ENCODE assay signal across 10 cellular contexts in genomic region chr17:27577884-27578717, GRCh38. TPM values are rescaled to one million over a fixed set of nuclear protein-coding genes. Genes with fewer than 3 reads are reported as not detected.
DNase-seq lines count a peak whose midpoint lies in the region; ATAC-seq, FAIRE-seq and TF ChIP-seq lines count a peak whose summit lies in the region.
"Had no signal": no experiment of that assay in that cellular context is flagged by ENCODE, and none has a peak within 500 bp of the region (broad histone marks: within the 10 kb centered on the region; RNA-seq: fewer than 3 reads in every experiment).

No MANE protein-coding gene starts in this region.

- H3K9ac ChIP-seq in K562 (ENCODE audit: insufficient read depth in 1 of 2, low read depth in 2 of 2, low read length in 2 of 2) = peak overlapping the region; percentile 80 to 89

- H3K9me3 Mint-ChIP-seq in activated naive CD4-positive, alpha-beta T cell treated with anti-CD3 and anti-CD28 coated beads, Interleukin-2, amount 10 ng/mL, durations not matched to agents 7 days and 5 days = no peaks in the 10 kb centered on the region
- H3K9me3 Mint-ChIP-seq in mesothelial cell of epicardium = no peaks in the 10 kb centered on the region

- H3K27me3 ChIP-seq in K562 (ENCODE audit: control insufficient read depth in 2 of 2, insufficient read depth in 2 of 2, low read length in 2 of 2) (no peaks in the 10 kb centered on the region), aorta (ENCODE audit: control insufficient read depth in 1 of 2, insufficient read depth in 2 of 2, low read length in 1 of 2) (no peaks in the 10 kb centered on the region)
- H3K27me3 ChIP-seq: breast epithelium had no signal

- TF ChIP-seq POLR2A in K562 (conservative IDR thresholded peaks at IDR 0.05) = no peak

- no peaks in the 10 kb centered on the region for H3K27me3 Mint-ChIP-seq in activated naive CD4-positive, alpha-beta T cell treated with anti-CD3 and anti-CD28 coated beads, Interleukin-2, amount 10 ng/mL, durations not matched to agents 7 days and 5 days
- H3K27me3 Mint-ChIP-seq in mesothelial cell of epicardium (ENCODE audit: low read depth) = no peaks in the 10 kb centered on the region

- intact Hi-C loops in K562 (cut with micrococcal nuclease) (loop anchor here (10.0 kb wide), 3 partner anchors 83 to 493 kb away; no protein-coding TSS in a partner anchor), aorta (cut with DNase I) (no loop called here)

- CTCF ChIA-PET in activated naive CD4-positive, alpha-beta T cell treated with anti-CD3 and anti-CD28 coated beads, Interleukin-2, amount 10 ng/mL, durations not matched to agents 7 days and 5 days (lab: Charles Lee) = interaction anchor here (1.1 to 4.6 kb wide), 6 partner anchors 9 to 113 kb away, joined by 3 to 33 read pairs (median 6); no protein-coding TSS in a partner anchor
- CTCF ChIA-PET in K562 (lab: Yijun Ruan, JAX; ENCODE audit: low intra/inter-chr PET ratio) = no interaction called here

- H3K79me2 ChIP-seq in K562 (ENCODE audit: control insufficient read depth, insufficient read depth, low read length) = peaks cover 65% of the 10 kb centered on the region

- H3K4me3 ChIP-seq in K562 (no peak overlapping the region), aorta (ENCODE audit: low read length in 2 of 2) (no peak overlapping the region)
- H3K4me3 ChIP-seq: breast epithelium had no signal

- BruUV-seq in K562 (replicated peaks; lab: Mats Ljungman, UMichigan) = no TSS peak

- no peaks in the 10 kb centered on the region for H3K9me1 ChIP-seq in K562 (ENCODE audit: control insufficient read depth, insufficient read depth, low read length)

- H3K27ac Mint-ChIP-seq in activated naive CD4-positive, alpha-beta T cell treated with anti-CD3 and anti-CD28 coated beads, Interleukin-2, amount 10 ng/mL, durations not matched to agents 7 days and 5 days = peak overlapping the region; percentile 88
- H3K27ac Mint-ChIP-seq in mesothelial cell of epicardium = peak overlapping the region; percentile 80

- no peak overlapping the region for H3K4me3 Mint-ChIP-seq in activated naive CD4-positive, alpha-beta T cell treated with anti-CD3 and anti-CD28 coated beads, Interleukin-2, amount 10 ng/mL, durations not matched to agents 7 days and 5 days
- H3K4me3 Mint-ChIP-seq in mesothelial cell of epicardium = no peak overlapping the region

- H3K27ac ChIP-seq in K562 (ENCODE audit: extremely low read depth, low read depth, low read length) (peak overlapping the region; percentile 92), aorta (ENCODE audit: low read depth in 1 of 2, low read length in 2 of 2) (peak overlapping the region in 1 of 2 donors; percentile 11)
- H3K27ac ChIP-seq: C4-2B had no signal

- peaks cover 46 to 74% of the 10 kb centered on the region in 2 experiments for H3K4me1 ChIP-seq in K562 (replicated peaks in 1 of 2; ENCODE audit: control insufficient read depth in 2 of 2, insufficient read depth in 2 of 2, low read length in 2 of 2)
- H3K4me1 ChIP-seq in aorta (ENCODE audit: control insufficient read depth in 1 of 2, insufficient read depth in 2 of 2, low read length in 2 of 2) = no peaks in the 10 kb centered on the region
- H3K4me1 ChIP-seq: breast epithelium had no signal

- in situ Hi-C loops in K562 (cut with MboI) = no loop called here

- H3K4me2 ChIP-seq in K562 (ENCODE audit: insufficient read depth, low read length) = peak overlapping the region; percentile 41

- no peak for DNase-seq in activated naive CD4-positive, alpha-beta T cell treated with anti-CD3 and anti-CD28 coated beads, Interleukin-2, amount 10 ng/mL, durations not matched to agents 7 days and 5 days
- no peak for DNase-seq in activated naive CD4-positive, alpha-beta T cell treated with Interleukin-2 at 50 U/mL for 16 hours
- DNase-seq in K562 (ENCODE audit: extremely low read depth in 1 of 4, low spot score in 3 of 4) (peak in 1 of 4 experiments; percentile 41), mesothelial cell of epicardium (ENCODE audit: low spot score in 2 of 2, unreplicated experiment in 2 of 2) (no peak), aorta (no peak), mucosa of gallbladder (ENCODE audit: low spot score) (no peak), NCI-H774 (lab: John Stamatoyannopoulos, UW) (no peak)

- peaks cover 19% of the 10 kb centered on the region for H3K36me3 Mint-ChIP-seq in activated naive CD4-positive, alpha-beta T cell treated with anti-CD3 and anti-CD28 coated beads, Interleukin-2, amount 10 ng/mL, durations not matched to agents 7 days and 5 days
- H3K36me3 Mint-ChIP-seq in mesothelial cell of epicardium = no peaks in the 10 kb centered on the region

- WGBS in K562 (ENCODE audit: insufficient coverage, low coverage, missing lambda C conversion rate) = 16% methylated on average over 10 of the region's 10 CpGs
- WGBS in aorta, 2 donors = 30 to 37% methylated on average over 10 of the region's 10 CpGs

- H3K36me3 ChIP-seq in K562 (ENCODE audit: control insufficient read depth, insufficient read depth, low read length) = peaks cover 36% of the 10 kb centered on the region; the same call in 2 of the 3 replicates
- no peaks in the 10 kb centered on the region for H3K36me3 ChIP-seq in aorta (ENCODE audit: control insufficient read depth in 1 of 2, insufficient read depth in 2 of 2, low read length in 1 of 2)
- H3K36me3 ChIP-seq: breast epithelium had no signal

- no peak for TF ChIP-seq RAD21 in K562 (CRISPR knock-in tag; conservative IDR thresholded peaks at IDR 0.05 in 1 of 2, IDR thresholded peaks at IDR 0.05 in 1 of 2)

- no peaks in the 10 kb centered on the region for H3K9me3 ChIP-seq in K562 (replicated peaks; ENCODE audit: control insufficient read depth, insufficient read depth, low read depth, low read length)
- H3K9me3 ChIP-seq in aorta (ENCODE audit: control insufficient read depth, low read length) = no peaks in the 10 kb centered on the region
- H3K9me3 ChIP-seq: breast epithelium had no signal

- TF ChIP-seq EP300 in K562 (IDR thresholded peaks at IDR 0.05; ENCODE audit: low read length) = no peak

- TF ChIP-seq CTCF in K562 (IDR thresholded peaks at IDR 0.05 in 2 of 3, conservative IDR thresholded peaks at IDR 0.05 in 1 of 3; ENCODE audit: insufficient read depth in 2 of 3, low read depth in 1 of 3, low read length in 3 of 3) (no peak), mesothelial cell of epicardium (IDR thresholded peaks at IDR 0.05; ENCODE audit: unreplicated experiment) (no peak)

- POLR2A ChIA-PET in K562 (lab: Yijun Ruan, JAX) = interaction anchor here (0.7 to 1.5 kb wide), 7 partner anchors 8 to 112 kb away, joined by 3 to 9 read pairs (median 4); no protein-coding TSS in a partner anchor

- H4K20me1 ChIP-seq in K562 (replicated peaks; ENCODE audit: control insufficient read depth, insufficient read depth, low read length) = no peaks in the 10 kb centered on the region

- ATAC-seq in K562 = no peak
- peak; percentile 36 for ATAC-seq in aorta (ENCODE audit: low FRiP score)
- ATAC-seq in HG02840 (IDR thresholded peaks at IDR 0.05; ENCODE audit: low FRiP score, unreplicated experiment) = no peak

- peaks cover 77% of the 10 kb centered on the region for H3K4me1 Mint-ChIP-seq in activated naive CD4-positive, alpha-beta T cell treated with anti-CD3 and anti-CD28 coated beads, Interleukin-2, amount 10 ng/mL, durations not matched to agents 7 days and 5 days
- H3K4me1 Mint-ChIP-seq in mesothelial cell of epicardium = peaks cover 43% of the 10 kb centered on the region

- H2AFZ ChIP-seq in K562 (ENCODE audit: low read depth, low read length) = no peak overlapping the region; the same call in 1 of the 2 replicates

- peak; percentile 37 for FAIRE-seq in K562 (lab: Jason Lieb, UNC)

TF ChIP-seq in K562, 482 proteins besides CTCF, POLR2A, EP300 and RAD21 (continues in another document):
- TF ChIP-seq TAF7 (tag; IDR thresholded peaks at IDR 0.05) (no peak), CAMTA2 (CRISPR knock-in tag; conservative IDR thresholded peaks at IDR 0.05) (0 out of 2 replicates have a peak, but pooled peaks have one; percentile 27), SMAD3 (CRISPR knock-in tag; conservative IDR thresholded peaks at IDR 0.05) (no peak)

RNA-seq across cellular contexts. Expression of gene LGALS9, which starts 52.9 kb away (rescaled TPM):
- 22.6 and 54.0 TPM in 2 replicates for total RNA-seq in K562 (2011; cell fraction: chromatin; rRNA removed; ENCODE audit: low replicate concordance)
- total RNA-seq in K562 (2011; cell fraction: nucleolus; rRNA removed) = 22.5 and 24.7 TPM in 2 replicates
- 26.1 and 40.6 TPM in 2 replicates for total RNA-seq in K562 (2011; cell fraction: nucleoplasm; rRNA removed)
- total RNA-seq in K562 (2014; rRNA removed) = 2.8 and 3.0 TPM in 2 replicates
- total RNA-seq in K562 (2014; rRNA removed; fragmentation: Illumina TruSeq; extraction: Trizol) = 1.7 and 2.0 TPM in 2 replicates
- 3.7 and 4.8 TPM in 2 replicates for total RNA-seq in K562 (2015; rRNA removed; fragmentation: Illumina TruSeq; extraction: Trizol)
- total RNA-seq in K562 (2021) = 4.6 and 5.0 TPM in 2 replicates
- polyA plus RNA-seq in K562 (2011; rRNA removed) = 1.5 and 7.3 TPM in 2 replicates
- polyA plus RNA-seq in K562 (2011; cell fraction: cytosol; rRNA removed) = 3.5 and 4.4 TPM in 2 replicates
- 11.1 and 15.7 TPM in 2 replicates for polyA plus RNA-seq in K562 (2011; cell fraction: nucleus; rRNA removed)
- 9.1 and 14.2 TPM in 2 replicates for polyA plus RNA-seq in K562 (2012)
- 3.8 and 5.8 TPM in 2 replicates for polyA plus RNA-seq in K562 (2014; fragmentation: Illumina TruSeq; extraction: Trizol)
- under 1 TPM; 0.45 to 0.77 TPM for polyA plus RNA-seq in K562 (2014; fragmentation: Nextera tagmentation; extraction: Ambion mirVana)
- polyA plus RNA-seq in K562 (2014; rRNA removed) = 5.6 and 6.9 TPM in 2 replicates
- 3.0 and 4.4 TPM in 2 replicates for polyA minus RNA-seq in K562 (2011; rRNA and poly(A)+ RNA removed)
- 1.9 and 2.5 TPM in 2 replicates for polyA minus RNA-seq in K562 (2011; cell fraction: cytosol; rRNA and poly(A)+ RNA removed)
- 3.1 and 7.2 TPM in 2 replicates for polyA minus RNA-seq in K562 (2011; cell fraction: nucleus; rRNA and poly(A)+ RNA removed)
- 4.4 to 4.8 TPM (median 4.6 TPM) in 3 replicates for total RNA-seq in mesothelial cell of epicardium
- 10 to 100 TPM; 61.0 to 64.0 TPM for total RNA-seq in aorta
- polyA plus RNA-seq in aorta = 10 to 100 TPM; 26.8 to 47.1 TPM
- 103 TPM for total RNA-seq in mucosa of gallbladder
